Comparison of ENCODE assay signal across 11 cellular contexts in the genomic region with DNA sequence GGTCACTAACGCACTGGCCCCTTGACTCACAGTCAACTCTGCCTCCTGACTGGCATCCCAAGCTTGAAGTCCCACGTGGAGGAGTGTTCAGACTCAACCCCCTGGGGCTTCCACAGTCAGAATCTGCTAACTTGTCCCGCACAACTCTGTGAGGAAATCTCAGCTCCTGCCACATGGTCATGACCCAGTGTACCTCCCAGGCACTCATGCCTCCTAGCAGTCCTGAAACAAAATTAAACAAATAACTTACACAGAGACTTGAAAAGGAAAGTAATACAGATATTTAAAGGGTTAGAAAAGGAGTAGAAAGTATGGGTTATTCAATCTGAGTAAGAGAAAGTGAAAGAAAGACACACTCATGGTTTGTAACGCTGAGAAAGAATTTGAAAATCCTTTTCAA.
DNase-seq lines count a peak whose midpoint lies in the region; ATAC-seq and TF ChIP-seq lines count a peak whose summit lies in the region.
"Had no signal": no experiment of that assay in that cellular context is flagged by ENCODE, and none has a peak within 500 bp of the region (broad histone marks: within the 10 kb centered on the region; RNA-seq: fewer than 3 reads in every experiment).

No MANE protein-coding gene starts in this region.

- no peak overlapping the region for H3K23ac ChIP-seq in trophoblast cell (ENCODE audit: low read length)

- no peak for TF ChIP-seq CTCF in SK-N-SH (IDR thresholded peaks at IDR 0.05)
- TF ChIP-seq CTCF in omental fat pad (IDR thresholded peaks at IDR 0.05): no peak

- peaks cover 16% of the 10 kb centered on the region for H3K4me1 Mint-ChIP-seq in activated naive CD4-positive, alpha-beta T cell treated with anti-CD3 and anti-CD28 coated beads, Interleukin-2, amount 10 ng/mL, durations not matched to agents 7 days and 5 days
- H3K4me1 Mint-ChIP-seq in naive thymus-derived CD4-positive, alpha-beta T cell: peaks cover 15 to 29% (median 18%) of the 10 kb centered on the region in 7 donors

- no peaks in the 10 kb centered on the region for H3K27me3 Mint-ChIP-seq in activated naive CD4-positive, alpha-beta T cell treated with anti-CD3 and anti-CD28 coated beads, Interleukin-2, amount 10 ng/mL, durations not matched to agents 7 days and 5 days
- H3K27me3 Mint-ChIP-seq in naive thymus-derived CD4-positive, alpha-beta T cell: no peaks in the 10 kb centered on the region

- no peaks in the 10 kb centered on the region for H4K20me1 ChIP-seq in SK-N-SH (ENCODE audit: insufficient read depth)

- POLR2A ChIA-PET in SK-N-SH (lab: Yijun Ruan, JAX): no interaction called here
- POLR2A ChIA-PET in naive thymus-derived CD4-positive, alpha-beta T cell (lab: Charles Lee): no interaction called here

- WGBS in SK-N-SH (ENCODE audit: low lambda C conversion rate): 90% methylated on average over 4 of the region's 4 CpGs
- WGBS in trophoblast cell (ENCODE audit: extremely low coverage, insufficient coverage, insufficient read length): no CpG with 5 or more reads among the region's 4 CpGs

- no peak overlapping the region for H3K14ac ChIP-seq in trophoblast cell (ENCODE audit: low read length)

- H3K4me1 ChIP-seq in SK-N-SH (ENCODE audit: control insufficient read depth in 1 of 2, insufficient read depth in 2 of 2, low read depth in 1 of 2, low read length in 1 of 2) (peaks cover 0 to 7% of the 10 kb centered on the region in 2 experiments; a peak in 1 of 4 replicates), trophoblast cell (ENCODE audit: control insufficient read depth in 1 of 2, insufficient read depth in 2 of 2, low read length in 2 of 2) (peaks cover 0 to 4% of the 10 kb centered on the region in 2 experiments)
- no peaks in the 10 kb centered on the region for H3K4me1 ChIP-seq in naive thymus-derived CD4-positive, alpha-beta T cell (ENCODE audit: control insufficient read depth in 2 of 2, insufficient read depth in 2 of 2, low read length in 2 of 2)

- H3K4me3 ChIP-seq in SK-N-SH (ENCODE audit: low read depth in 2 of 2, low read length in 1 of 2): no peak overlapping the region
- H3K4me3 ChIP-seq in trophoblast cell (ENCODE audit: low read depth, low read length): no peak overlapping the region
- H3K4me3 ChIP-seq in naive thymus-derived CD4-positive, alpha-beta T cell (ENCODE audit: low read length): no peak overlapping the region
- H3K4me3 ChIP-seq: A549, lung had no signal

- peak overlapping the region in 1 of 2 experiments; percentile 73; a peak in 2 of 4 replicates for H3K27ac ChIP-seq in SK-N-SH (ENCODE audit: low read depth in 2 of 2, low read length in 1 of 2)
- no peak overlapping the region for H3K27ac ChIP-seq in trophoblast cell (ENCODE audit: low read depth, low read length)
- no peak overlapping the region for H3K27ac ChIP-seq in naive thymus-derived CD4-positive, alpha-beta T cell (ENCODE audit: low read depth, low read length)
- H3K27ac ChIP-seq: A549 had no signal

- CTCF ChIA-PET in SK-N-SH (lab: Yijun Ruan, JAX): interaction anchor here (1.0 to 1.5 kb wide), 2 partner anchors 86 to 244 kb away, joined by 3 to 4 read pairs; no protein-coding TSS in a partner anchor
- CTCF ChIA-PET in activated naive CD4-positive, alpha-beta T cell treated with anti-CD3 and anti-CD28 coated beads, Interleukin-2, amount 10 ng/mL, durations not matched to agents 7 days and 5 days (lab: Charles Lee): no interaction called here
- CTCF ChIA-PET in naive thymus-derived CD4-positive, alpha-beta T cell (lab: Charles Lee): interaction anchor here (0.6 kb wide), 1 partner anchor 524 kb away, joined by 4 read pairs; no protein-coding TSS in a partner anchor

- H3F3A ChIP-seq in SK-N-SH (replicated peaks; ENCODE audit: insufficient read depth): peaks cover 3% of the 10 kb centered on the region

- H2AK5ac ChIP-seq in trophoblast cell (ENCODE audit: low read length): no peak overlapping the region

- H3K4me3 Mint-ChIP-seq in activated naive CD4-positive, alpha-beta T cell treated with anti-CD3 and anti-CD28 coated beads, Interleukin-2, amount 10 ng/mL, durations not matched to agents 7 days and 5 days: peak overlapping the region; percentile 43
- peak overlapping the region in 4 of 10 donors; percentile 20 to 73 (median 38) for H3K4me3 Mint-ChIP-seq in naive thymus-derived CD4-positive, alpha-beta T cell

- H4K91ac ChIP-seq in trophoblast cell (ENCODE audit: low read depth, low read length): peak overlapping the region; percentile 37

- H3K9me3 ChIP-seq in SK-N-SH: no peaks in the 10 kb centered on the region
- no peaks in the 10 kb centered on the region for H3K9me3 ChIP-seq in trophoblast cell (ENCODE audit: insufficient read depth, low read depth, low read length)
- H3K9me3 ChIP-seq in naive thymus-derived CD4-positive, alpha-beta T cell (ENCODE audit: control insufficient read depth in 2 of 3, low read length in 3 of 3): no peaks in the 10 kb centered on the region
- H3K9me3 ChIP-seq: A549 had no signal

- no peaks in the 10 kb centered on the region for H3K79me1 ChIP-seq in trophoblast cell (ENCODE audit: low read length)

- no peaks in the 10 kb centered on the region for H3K79me2 ChIP-seq in SK-N-SH (ENCODE audit: insufficient read depth)
- no peaks in the 10 kb centered on the region for H3K79me2 ChIP-seq in trophoblast cell (ENCODE audit: control insufficient read depth, insufficient read depth, low read length, poor library complexity)

- no peak for TF ChIP-seq RAD21 in SK-N-SH (IDR thresholded peaks at IDR 0.05; ENCODE audit: low read length)

- H3K9me2 ChIP-seq in SK-N-SH: no peaks in the 10 kb centered on the region

- H4K12ac ChIP-seq in trophoblast cell (ENCODE audit: low read depth, low read length): no peak overlapping the region

- ATAC-seq in SK-N-SH treated with all-trans-retinoic acid at 6 μM for 48 hours (no peak), HG02623 (IDR thresholded peaks at IDR 0.05; ENCODE audit: unreplicated experiment) (peak; percentile 71), omental fat pad (ENCODE audit: low FRiP score) (no peak)
- no peak for ATAC-seq in naive thymus-derived CD4-positive, alpha-beta T cell
- ATAC-seq: A549, Right ventricle myocardium inferior had no signal

- H3K4me2 ChIP-seq in SK-N-SH (0 out of 2 replicates have a peak overlapping the region, but pooled peaks have one; percentile 11), trophoblast cell (ENCODE audit: low read length) (no peak overlapping the region)

- H2BK120ac ChIP-seq in trophoblast cell (ENCODE audit: insufficient read depth, low read length, poor library complexity): no peak overlapping the region

- no peak overlapping the region for H2BK12ac ChIP-seq in trophoblast cell (ENCODE audit: low read length)

- no peak overlapping the region for H3K9ac ChIP-seq in SK-N-SH
- H3K9ac ChIP-seq in trophoblast cell (ENCODE audit: low read length): no peak overlapping the region

- no peak overlapping the region for H3K27ac Mint-ChIP-seq in activated naive CD4-positive, alpha-beta T cell treated with anti-CD3 and anti-CD28 coated beads, Interleukin-2, amount 10 ng/mL, durations not matched to agents 7 days and 5 days
- H3K27ac Mint-ChIP-seq in naive thymus-derived CD4-positive, alpha-beta T cell: peak overlapping the region in 2 of 9 donors; percentile 40 to 67

- H3K27me3 ChIP-seq in SK-N-SH (ENCODE audit: insufficient read depth) (no peaks in the 10 kb centered on the region), trophoblast cell (ENCODE audit: insufficient read depth, low read length) (no peaks in the 10 kb centered on the region)
- no peaks in the 10 kb centered on the region for H3K27me3 ChIP-seq in naive thymus-derived CD4-positive, alpha-beta T cell (ENCODE audit: control insufficient read depth in 2 of 2, insufficient read depth in 2 of 2, low read length in 2 of 2)

- no peak overlapping the region for H3K4ac ChIP-seq in trophoblast cell (ENCODE audit: low read depth, low read length)

- intact Hi-C loops in naive thymus-derived CD4-positive, alpha-beta T cell (cut with micrococcal nuclease): no loop called here

- H3K18ac ChIP-seq in trophoblast cell (ENCODE audit: low read length): no peak overlapping the region

- H2AFZ ChIP-seq in SK-N-SH (ENCODE audit: low read depth): no peak overlapping the region
- H2AFZ ChIP-seq in trophoblast cell (ENCODE audit: insufficient read depth, low read length, poor library complexity): no peak overlapping the region

- peaks cover 12% of the 10 kb centered on the region for H3K36me3 Mint-ChIP-seq in activated naive CD4-positive, alpha-beta T cell treated with anti-CD3 and anti-CD28 coated beads, Interleukin-2, amount 10 ng/mL, durations not matched to agents 7 days and 5 days
- H3K36me3 Mint-ChIP-seq in naive thymus-derived CD4-positive, alpha-beta T cell: peaks cover 0 to 30% (median 14%) of the 10 kb centered on the region in 5 donors

- H3K36me3 ChIP-seq in SK-N-SH (replicated peaks in 1 of 2; ENCODE audit: control insufficient read depth in 1 of 2, insufficient read depth in 2 of 2, low read length in 1 of 2) (no peaks in the 10 kb centered on the region), trophoblast cell (ENCODE audit: control insufficient read depth in 1 of 2, insufficient read depth in 2 of 2, low read length in 2 of 2) (no peaks in the 10 kb centered on the region)
- H3K36me3 ChIP-seq in naive thymus-derived CD4-positive, alpha-beta T cell (ENCODE audit: control insufficient read depth in 2 of 3, insufficient read depth in 3 of 3, low read length in 3 of 3): peaks cover 0 to 6% (median 0%) of the 10 kb centered on the region in 3 experiments

- no peak overlapping the region for H2BK5ac ChIP-seq in trophoblast cell (ENCODE audit: low read depth, low read length, poor library complexity)

- DNase-seq in SK-N-SH (no peak), trophoblast cell (peak; percentile 12 to 19), omental fat pad (ENCODE audit: low spot score) (no peak)
- DNase-seq in activated naive CD4-positive, alpha-beta T cell treated with anti-CD3 and anti-CD28 coated beads, Interleukin-2, amount 10 ng/mL, durations not matched to agents 7 days and 5 days: no peak
- DNase-seq in naive thymus-derived CD4-positive, alpha-beta T cell: no peak
- no peak for DNase-seq in stimulated activated naive CD4-positive, alpha-beta T cell treated with Interleukin-2 at 50 U/mL for 16 hours (lab: John Stamatoyannopoulos, UW)

- H4K8ac ChIP-seq in trophoblast cell (ENCODE audit: low read depth, low read length): no peak overlapping the region

- TF ChIP-seq EP300 in SK-N-SH (IDR thresholded peaks at IDR 0.05; ENCODE audit: borderline replicate concordance in 1 of 2, low read depth in 1 of 2, low read length in 1 of 2): no peak

- H3K9me3 Mint-ChIP-seq in activated naive CD4-positive, alpha-beta T cell treated with anti-CD3 and anti-CD28 coated beads, Interleukin-2, amount 10 ng/mL, durations not matched to agents 7 days and 5 days: no peaks in the 10 kb centered on the region
- no peaks in the 10 kb centered on the region for H3K9me3 Mint-ChIP-seq in naive thymus-derived CD4-positive, alpha-beta T cell

TF ChIP-seq in SK-N-SH, 30 proteins besides CTCF, POLR2A, EP300 and RAD21 (continues in another document):
- TF ChIP-seq SMC3 (IDR thresholded peaks at IDR 0.05; ENCODE audit: low read depth, low read length): no peak
- TF ChIP-seq YY1 (IDR thresholded peaks at IDR 0.05; ENCODE audit: low read depth): no peak
- TF ChIP-seq ELF1 (IDR thresholded peaks at IDR 0.05): no peak

TF ChIP-seq in SK-N-SH treated with all-trans-retinoic acid at 6 μM for 48 hours, 23 proteins besides CTCF, POLR2A, EP300 and RAD21 (continues in another document):
- TF ChIP-seq ZNF8 (CRISPR knock-in tag; IDR thresholded peaks at IDR 0.05) (no peak), ZNF70 (CRISPR knock-in tag; IDR thresholded peaks at IDR 0.05) (no peak)

Comparison
In these comparisons a context has a peak if more than half of its experiments do, and no peak if none do; other contexts are left out.
1. DNase-seq: peak in trophoblast cell (2 of 2); none in SK-N-SH (single experiment), activated naive CD4-positive, alpha-beta T cell treated with anti-CD3 and anti-CD28 coated beads, Interleukin-2, amount 10 ng/mL, durations not matched to agents 7 days and 5 days (single experiment), naive thymus-derived CD4-positive, alpha-beta T cell (0 of 9), stimulated activated naive CD4-positive, alpha-beta T cell treated with Interleukin-2 at 50 U/mL for 16 hours (single experiment) and omental fat pad (single experiment).